Comparison of ENCODE assay signal across 8 cellular contexts in the genomic region with DNA sequence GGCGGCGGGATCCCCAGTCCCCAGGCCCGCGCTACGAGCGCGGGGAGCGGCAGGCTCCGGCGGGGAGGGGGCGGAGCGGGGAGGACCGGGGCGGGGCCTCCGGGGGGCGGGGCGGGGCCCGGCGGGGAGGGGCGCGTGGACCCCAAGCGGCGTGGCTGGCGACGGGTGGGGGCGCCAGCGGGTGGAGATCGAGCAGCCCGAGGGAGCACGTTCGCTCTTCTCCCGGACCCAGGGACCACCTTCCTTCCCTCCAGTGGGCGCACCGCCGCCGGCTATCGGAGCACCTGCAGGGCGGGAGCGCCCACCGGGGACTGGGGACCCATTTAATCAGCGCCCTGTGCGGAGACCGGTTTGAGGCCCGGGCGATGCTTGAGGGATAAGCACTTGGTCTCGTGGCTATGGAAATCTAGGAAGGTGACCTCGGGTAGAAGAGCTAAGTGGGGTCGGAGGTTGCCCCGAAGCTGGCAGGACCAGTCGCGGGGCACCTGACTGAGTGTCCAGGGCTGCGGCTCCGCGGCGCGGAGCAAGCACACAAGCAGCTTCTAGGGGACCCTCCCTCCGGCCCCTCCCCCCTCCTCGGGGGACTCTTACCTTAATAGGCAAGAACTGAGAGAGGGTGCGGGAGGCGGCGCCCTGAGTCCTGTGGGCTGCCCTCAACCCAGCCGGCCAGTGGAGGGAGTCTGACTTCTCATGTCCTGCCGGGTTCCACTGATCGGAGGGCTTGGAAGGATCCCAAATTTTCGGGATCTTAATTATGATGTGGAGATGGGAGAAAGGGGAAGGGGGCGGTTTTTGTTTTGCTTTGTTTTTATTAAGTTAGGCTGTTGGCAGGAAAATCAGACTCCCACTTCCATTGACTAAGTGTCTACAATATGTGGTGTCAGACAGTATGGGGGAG. TPM values are rescaled to one million over a fixed set of nuclear protein-coding genes. Genes with fewer than 3 reads are reported as not detected.
A peak's percentile ranks its signal among the peaks of the same experiment; 100 is the strongest.
DNase-seq lines count a peak whose midpoint lies in the region; ATAC-seq lines count a peak whose summit lies in the region.

Gene TSPAN2, minus strand, starts transcription at position 61 of the 898 bp plus-strand sequence. CDS start 71 bp downstream, outside the sequence.

- H3K36me3 Mint-ChIP-seq in activated CD4-positive, alpha-beta memory T cell treated with anti-CD3 and anti-CD28 coated beads for 36 hours: no peaks in the 10 kb centered on the region
- H3K36me3 Mint-ChIP-seq in effector memory CD8-positive, alpha-beta T cell (ENCODE audit: insufficient read depth): peaks cover 4% of the 10 kb centered on the region

- ATAC-seq in effector memory CD8-positive, alpha-beta T cell (replicated peaks): peak; percentile 75
- no peak for ATAC-seq in GM21381 (IDR thresholded peaks at IDR 0.05; ENCODE audit: unreplicated experiment)
- no peak for ATAC-seq in GM21367 (IDR thresholded peaks at IDR 0.05; ENCODE audit: unreplicated experiment)

- H3K9me3 ChIP-seq in mesodermal cell (ENCODE audit: control insufficient read depth, low read length): no peaks in the 10 kb centered on the region

- no peaks in the 10 kb centered on the region for H3K9me3 Mint-ChIP-seq in activated CD4-positive, alpha-beta memory T cell treated with anti-CD3 and anti-CD28 coated beads for 36 hours
- H3K9me3 Mint-ChIP-seq in effector memory CD8-positive, alpha-beta T cell: no peaks in the 10 kb centered on the region

- H3K27me3 Mint-ChIP-seq in activated CD4-positive, alpha-beta memory T cell treated with anti-CD3 and anti-CD28 coated beads for 36 hours: no peaks in the 10 kb centered on the region
- no peaks in the 10 kb centered on the region for H3K27me3 Mint-ChIP-seq in effector memory CD8-positive, alpha-beta T cell

- H3K4me1 Mint-ChIP-seq in activated CD4-positive, alpha-beta memory T cell treated with anti-CD3 and anti-CD28 coated beads for 36 hours (ENCODE audit: low read depth): peaks cover 42% of the 10 kb centered on the region
- H3K4me1 Mint-ChIP-seq in effector memory CD8-positive, alpha-beta T cell (ENCODE audit: low read depth in 2 of 2): peaks cover 37 to 46% of the 10 kb centered on the region in 2 donors

- intact Hi-C loops in activated CD4-positive, alpha-beta memory T cell treated with anti-CD3 and anti-CD28 coated beads for 36 hours (cut with micrococcal nuclease): loop anchor here (1.0 to 10.0 kb wide), 5 partner anchors 10 to 745 kb away; partner anchors contain the start of genes BCAS2 and TRIM33

- H3K4me1 ChIP-seq in mesodermal cell (ENCODE audit: control insufficient read depth, insufficient read depth, low read length, poor library complexity, severe bottlenecking): peaks cover 19% of the 10 kb centered on the region

- WGBS in mesodermal cell (ENCODE audit: insufficient coverage in 2 of 2), 2 experiments: 1 to 3% methylated on average over 19 to 22 of the region's 66 CpGs

- no peaks in the 10 kb centered on the region for H3K36me3 ChIP-seq in mesodermal cell (ENCODE audit: control insufficient read depth, insufficient read depth, low read length)

- no peak within 1 kb of the TSS for H3K27ac ChIP-seq in mesodermal cell (ENCODE audit: low read depth, low read length, severe bottlenecking)

- H3K27ac Mint-ChIP-seq in activated CD4-positive, alpha-beta memory T cell treated with anti-CD3 and anti-CD28 coated beads for 36 hours: no peak within 1 kb of the TSS
- H3K27ac Mint-ChIP-seq in effector memory CD8-positive, alpha-beta T cell: peak within 1 kb of the TSS; percentile 89 to 90

- CTCF ChIA-PET in activated CD4-positive, alpha-beta memory T cell treated with anti-CD3 and anti-CD28 coated beads for 36 hours (lab: Charles Lee): no interaction called here

- peak within 1 kb of the TSS; percentile 78 for H3K4me3 Mint-ChIP-seq in activated CD4-positive, alpha-beta memory T cell treated with anti-CD3 and anti-CD28 coated beads for 36 hours
- peak within 1 kb of the TSS; percentile 85 for H3K4me3 Mint-ChIP-seq in effector memory CD8-positive, alpha-beta T cell

- peak within 1 kb of the TSS; percentile 75 for H3K4me3 ChIP-seq in Jurkat, Clone E6-1 (ENCODE audit: low read length)
- H3K4me3 ChIP-seq in mesodermal cell (ENCODE audit: extremely low read depth, insufficient read depth, low read length, poor library complexity, severe bottlenecking): peak within 1 kb of the TSS; percentile 52

- POLR2A ChIA-PET in activated CD4-positive, alpha-beta memory T cell treated with anti-CD3 and anti-CD28 coated beads for 36 hours (lab: Charles Lee): interaction anchor here (1.0 kb wide), 1 partner anchor 9 kb away, joined by 5 read pairs; no protein-coding TSS in a partner anchor

- DNase-seq in AG20443 (ENCODE audit: low spot score): peak; percentile 77
- DNase-seq in Jurkat, Clone E6-1 (ENCODE audit: low read depth, low spot score): no peak
- DNase-seq in activated CD4-positive, alpha-beta memory T cell treated with anti-CD3 and anti-CD28 coated beads for 36 hours: peak; percentile 56
- peak; percentile 45 to 49 (median 48) for DNase-seq in effector memory CD8-positive, alpha-beta T cell
- DNase-seq in stimulated activated CD8-positive, alpha-beta memory T cell treated with anti-CD3 and anti-CD28 coated beads, Interleukin-4, amount 100 ng/mL, for 24 hours (ENCODE audit: low read depth): peak; percentile 34

RNA-seq across cellular contexts. Expression of gene TSPAN2, which starts in this region (rescaled TPM):
- polyA plus RNA-seq in Jurkat, Clone E6-1 (2012; ENCODE audit: insufficient read depth, insufficient read length): 39.9 TPM
- total RNA-seq in activated CD4-positive, alpha-beta memory T cell treated with anti-CD3 and anti-CD28 coated beads for 36 hours: 1 to 10 TPM; 2.5 to 2.7 TPM
- polyA plus RNA-seq in mesodermal cell (2013, experiment 1 of 2): 8.3 TPM
- polyA plus RNA-seq in mesodermal cell (2013, experiment 2 of 2): 5.9 TPM
